In the genomic region with DNA sequence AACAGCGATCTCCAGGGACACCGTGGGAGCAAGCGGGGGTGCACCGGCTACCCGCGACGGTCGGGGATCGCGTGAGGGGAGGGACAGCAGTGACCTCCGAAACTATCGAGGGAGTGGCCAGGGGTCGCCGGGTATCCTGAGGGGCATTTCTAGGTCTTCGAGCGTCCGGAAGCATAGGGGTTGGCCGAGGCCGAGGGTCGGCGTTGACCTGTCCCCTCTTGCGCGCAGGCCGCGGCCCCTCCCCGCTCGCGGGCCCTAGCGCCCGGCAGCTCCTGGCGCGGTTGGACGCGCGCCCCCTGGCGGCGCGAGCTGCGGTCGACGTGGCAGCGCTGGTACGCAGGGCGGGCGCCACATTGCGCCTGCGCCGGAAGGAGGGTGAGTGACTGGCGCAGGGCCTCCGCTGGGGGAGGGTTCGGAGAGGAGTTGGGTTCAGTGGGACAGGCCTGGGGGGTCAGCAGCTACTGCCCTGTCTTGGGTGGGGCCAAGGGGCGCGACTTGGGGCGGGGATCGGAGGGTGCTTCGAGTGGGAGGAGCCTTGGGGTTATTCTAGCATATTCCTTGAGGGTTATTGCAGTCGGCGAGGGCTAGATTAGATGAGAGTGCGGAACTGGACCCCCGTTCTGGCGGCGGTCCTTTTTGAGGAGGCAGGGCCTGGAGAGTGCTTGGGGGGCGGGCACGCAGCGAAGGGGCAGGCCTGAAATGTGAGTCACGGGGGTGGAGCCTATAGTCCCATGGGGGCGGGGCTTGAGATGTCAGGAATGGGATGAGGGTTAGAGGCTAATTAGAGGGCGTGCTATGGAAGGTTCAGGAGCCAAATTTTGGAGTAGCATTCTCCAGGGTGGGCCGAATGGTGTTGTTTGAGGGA, we compare ENCODE assay signal across 8 cellular contexts. TPM values are rescaled to one million over a fixed set of nuclear protein-coding genes. Genes with fewer than 3 reads are reported as not detected.
DNase-seq lines count a peak whose midpoint lies in the region; ATAC-seq and TF ChIP-seq lines count a peak whose summit lies in the region.

No MANE protein-coding gene starts in this region.

- TF ChIP-seq CTCF in GM12875 (IDR thresholded peaks at IDR 0.05; ENCODE audit: borderline replicate concordance, insufficient read depth, low read depth, low read length), result peak; percentile 82

- H3K4me3 ChIP-seq in GM12875 (ENCODE audit: low read depth, low read length), result peak overlapping the region; percentile 48
- H3K4me3 ChIP-seq in iPS-18c (ENCODE audit: insufficient read depth, low read depth, low read length), result peak overlapping the region; percentile 41
- H3K4me3 ChIP-seq in skeletal muscle satellite cell (ENCODE audit: low read length), result peak overlapping the region; percentile 69

- H3K36me3 ChIP-seq in skeletal muscle satellite cell (ENCODE audit: insufficient read depth, low read length), result no peaks in the 10 kb centered on the region

- H3K9ac ChIP-seq in skeletal muscle satellite cell (ENCODE audit: low read depth, low read length), result peak overlapping the region; percentile 83

- H3K27me3 ChIP-seq in skeletal muscle satellite cell (ENCODE audit: control insufficient read depth, insufficient read depth, low read length), result no peaks in the 10 kb centered on the region

- DNase-seq in NCI-H2029 treated with DMSO at 0.1 percent for 48 hours (lab: John Stamatoyannopoulos, UW), result peak; percentile 49
- peak; percentile 97 for DNase-seq in UCSD-AML1 (lab: John Stamatoyannopoulos, UW; ENCODE audit: unreplicated experiment)
- DNase-seq in brain pericyte (ENCODE audit: low read depth, low spot score), result peak; percentile 59

- peaks cover 22% of the 10 kb centered on the region for H3K4me1 ChIP-seq in skeletal muscle satellite cell (ENCODE audit: control insufficient read depth, insufficient read depth, low read length)

- H3K4me2 ChIP-seq in skeletal muscle satellite cell (ENCODE audit: low read length), result peak overlapping the region; percentile 90

- peak; percentile 58 for ATAC-seq in HG02884 (IDR thresholded peaks at IDR 0.05; ENCODE audit: unreplicated experiment)
- no peak for ATAC-seq in GM19324 (IDR thresholded peaks at IDR 0.05; ENCODE audit: low FRiP score, unreplicated experiment)

- H3K9me3 ChIP-seq in iPS-18c (ENCODE audit: control insufficient read depth, insufficient read depth, low read length) (peaks cover 4% of the 10 kb centered on the region), skeletal muscle satellite cell (replicated peaks; ENCODE audit: low read length) (no peaks in the 10 kb centered on the region)

RNA-seq across cellular contexts. Expression of a gene that starts 1.2 kb away (rescaled TPM):
- 0.66 and 0.76 TPM in 2 replicates for total RNA-seq in skeletal muscle satellite cell (2012; rRNA removed)

RNA-seq across cellular contexts. Expression of a gene that starts 7.9 kb away (rescaled TPM):
- 33.7 and 54.6 TPM in 2 replicates for total RNA-seq in skeletal muscle satellite cell (2012; rRNA removed)

RNA-seq across cellular contexts. Expression of a gene that starts 22.4 kb away (rescaled TPM):
- total RNA-seq in skeletal muscle satellite cell (2012; rRNA removed), result 9.9 and 10.7 TPM in 2 replicates

RNA-seq across cellular contexts. Expression of a gene that starts 36.2 kb away (rescaled TPM):
- under 0.01 and 0.25 TPM in 2 replicates for total RNA-seq in skeletal muscle satellite cell (2012; rRNA removed)

RNA-seq across cellular contexts. Expression of a gene that starts 40.3 kb away (rescaled TPM):
- total RNA-seq in skeletal muscle satellite cell (2012; rRNA removed), result 13.2 and 13.8 TPM in 2 replicates
